27 cellular contexts compared by ENCODE assay signal in the genomic region with DNA sequence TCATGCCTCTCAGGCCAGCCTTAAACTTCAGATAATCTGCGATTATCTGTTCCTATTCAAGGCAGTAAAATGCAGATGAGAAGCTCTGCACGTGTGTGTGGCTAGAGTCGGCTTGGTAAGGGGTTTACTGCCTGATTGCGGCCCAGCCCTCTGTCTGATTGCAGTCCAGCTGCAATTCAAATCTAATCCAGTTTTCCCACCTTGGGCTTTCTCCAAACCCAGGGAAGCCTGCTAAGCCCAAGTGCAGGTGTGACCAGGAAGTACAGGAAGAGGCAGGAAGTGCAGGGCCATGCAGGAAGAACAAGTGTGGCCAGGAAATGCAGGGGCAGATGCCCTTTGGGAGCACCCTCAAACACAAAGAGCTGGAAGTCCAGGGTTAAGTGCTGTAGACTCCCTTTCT.
"Had no signal": no experiment of that assay in that cellular context is flagged by ENCODE, and none has a peak within 500 bp of the region (broad histone marks: within the 10 kb centered on the region; RNA-seq: fewer than 3 reads in every experiment).

No MANE protein-coding gene starts in this region.

- H3K36me3 ChIP-seq: brain microvascular endothelial cell had no signal

- ATAC-seq: activated CD4-positive, alpha-beta T cell treated with anti-CD3 and anti-CD28 coated beads for 36 hours; activated CD4-positive, CD25-positive, alpha-beta regulatory T cell treated with anti-CD3 and anti-CD28 coated beads, Interleukin-2, amount 50 U/mL, for 24 hours; activated CD8-positive, alpha-beta T cell treated with anti-CD3 and anti-CD28 coated beads, Interleukin-2, amount 10 ng/mL, durations not matched to agents 7 days and 5 days; K562; Panc1; WTC11 had no signal

- H3K4me1 ChIP-seq: SJCRH30 had no signal

- H3K4me3 ChIP-seq: K562, SJCRH30, SK-N-MC had no signal

- DNase-seq: activated CD4-positive, alpha-beta T cell treated with anti-CD3 and anti-CD28 coated beads for 36 hours; activated CD4-positive, alpha-beta T cell treated with anti-CD3 and anti-CD28 coated beads, Interleukin-2, amount 10 ng/mL, durations not matched to agents 7 days and 5 days; activated CD4-positive, alpha-beta T cell treated with anti-CD3 and anti-CD28 coated beads, Interleukin-2, amount 50 U/mL, for 48 hours; activated CD8-positive, alpha-beta T cell treated with anti-CD3 and anti-CD28 coated beads, Interleukin-2, amount 10 ng/mL, durations not matched to agents 7 days and 5 days; activated gamma-delta T cell; activated naive CD4-positive, alpha-beta T cell treated with Interleukin-2 at 50 U/mL for 16 hours; activated naive CD8-positive, alpha-beta T cell treated with anti-CD3 and anti-CD28 coated beads, Interleukin-2, amount 10 ng/mL, durations not matched to agents 7 days and 5 days; activated T-cell treated with anti-CD3 and anti-CD28 coated beads, Interleukin-2, amount 50 U/mL, for 24 hours; aorta; brain microvascular endothelial cell; central memory CD4-positive, alpha-beta T cell; NCI-H1092 treated with DMSO at 0.1 percent for 48 hours; NCI-H1417; NCI-H146; NCI-H2029; NCI-H510A; NCI-H526; NCI-H748 treated with DMSO at 0.1 percent for 48 hours; SHP77; SJCRH30; T1000 had no signal

- FAIRE-seq: K562, TTC549 had no signal

- H3K27ac ChIP-seq: brain microvascular endothelial cell, SJCRH30, SK-N-MC had no signal

- H3K27me3 ChIP-seq: brain microvascular endothelial cell, SJCRH30 had no signal
